In genomic region chr7:105768117-105768516, GRCh38 we compare ENCODE assay signal across 33 cellular contexts.
"Had no signal": no experiment of that assay in that cellular context is flagged by ENCODE, and none has a peak within 500 bp of the region (broad histone marks: within the 10 kb centered on the region; RNA-seq: fewer than 3 reads in every experiment).

No MANE protein-coding gene starts in this region.

- H3K9me3 Mint-ChIP-seq: activated CD4-positive, alpha-beta T cell treated with anti-CD3 and anti-CD28 coated beads, Interleukin-2, amount 10 ng/mL, durations not matched to agents 7 days and 5 days; activated naive CD4-positive, alpha-beta T cell treated with anti-CD3 and anti-CD28 coated beads, Interleukin-2, amount 50 U/mL, for 72 hours; activated T-cell treated with anti-CD3 and anti-CD28 coated beads, Interleukin-2, amount 50 U/mL, for 24 hours; T-helper 1 cell treated with Interleukin-12 subunit alpha and Interleukin-12 subunit beta and Interleukin-4 antibody, amounts not matched to agents 30 μg/mL and 1 μg/mL, for 36 hours; T-helper 2 cell treated with Interferon-gamma antibody and Interleukin-4, amounts not matched to agents 5 μg/mL and 100 μg/mL, for 36 hours had no signal

- H3K27ac ChIP-seq: adrenal gland, body of pancreas, breast epithelium, Peyer's patch, SJSA1 had no signal

- H3K9ac ChIP-seq: SK-N-SH had no signal

- FAIRE-seq: astrocyte, TTC549 had no signal

- H3K4me3 ChIP-seq: adrenal gland, body of pancreas, breast epithelium, Peyer's patch, SJSA1 had no signal

- H3K4me2 ChIP-seq: SK-N-SH had no signal

- DNase-seq: activated CD4-positive, alpha-beta T cell treated with anti-CD3 and anti-CD28 coated beads for 36 hours; activated CD4-positive, alpha-beta T cell treated with anti-CD3 and anti-CD28 coated beads, Interleukin-2, amount 10 ng/mL, durations not matched to agents 7 days and 5 days; activated CD4-positive, alpha-beta T cell treated with anti-CD3 and anti-CD28 coated beads, Interleukin-2, amount 50 U/mL, for 48 hours; activated CD8-positive, alpha-beta T cell treated with anti-CD3 and anti-CD28 coated beads, Interleukin-2, amount 10 ng/mL, durations not matched to agents 7 days and 5 days; activated gamma-delta T cell treated with Interleukin-2 at 50 U/mL for 16 hours; activated naive CD4-positive, alpha-beta T cell treated with anti-CD3 and anti-CD28 coated beads for 36 hours; activated T-cell treated with anti-CD3 and anti-CD28 coated beads, Interleukin-2, amount 50 U/mL, for 24 hours; body of pancreas; cerebellar nuclear complex; NCI-H1092 treated with DMSO at 0.1 percent for 48 hours; NCI-H1417; NCI-H146; NCI-H187; NCI-H2029 treated with DMSO at 0.1 percent for 48 hours; NCI-H2107; NCI-H2171; NCI-H510A; NCI-H526; NCI-H748 treated with DMSO at 0.1 percent for 48 hours; NK-92 treated with Interleukin-12 subunit alpha and Interleukin-12 subunit beta, amount 100 ng/mL, for 24 hours; PC-3; Peyer's patch; RPMI8226; SHP77 treated with DMSO at 0.1 percent for 48 hours; SK-N-SH had no signal

- H3K4me3 Mint-ChIP-seq: activated CD4-positive, alpha-beta T cell treated with anti-CD3 and anti-CD28 coated beads for 36 hours; activated CD4-positive, alpha-beta T cell treated with anti-CD3 and anti-CD28 coated beads, Interleukin-2, amount 10 ng/mL, durations not matched to agents 7 days and 5 days; activated CD8-positive, alpha-beta T cell treated with anti-CD3 and anti-CD28 coated beads, Interleukin-2, amount 10 ng/mL, durations not matched to agents 7 days and 5 days; activated naive CD4-positive, alpha-beta T cell treated with anti-CD3 and anti-CD28 coated beads for 36 hours; activated T-cell treated with anti-CD3 and anti-CD28 coated beads, Interleukin-2, amount 50 U/mL, for 24 hours; T-helper 1 cell treated with Interleukin-12 subunit alpha and Interleukin-12 subunit beta and Interleukin-4 antibody, amounts not matched to agents 30 μg/mL and 1 μg/mL, for 36 hours; T-helper 2 cell treated with Interferon-gamma antibody and Interleukin-4, amounts not matched to agents 5 μg/mL and 100 μg/mL, for 36 hours had no signal

- H3K27me3 Mint-ChIP-seq: activated CD4-positive, alpha-beta T cell treated with anti-CD3 and anti-CD28 coated beads for 36 hours; activated CD4-positive, alpha-beta T cell treated with anti-CD3 and anti-CD28 coated beads, Interleukin-2, amount 10 ng/mL, durations not matched to agents 7 days and 5 days; activated T-cell treated with anti-CD3 and anti-CD28 coated beads, Interleukin-2, amount 50 U/mL, for 24 hours had no signal

- H3K9me3 ChIP-seq: adrenal gland, body of pancreas, breast epithelium, Peyer's patch, SJSA1, SK-N-SH had no signal

- H3K4me1 ChIP-seq: body of pancreas, breast epithelium, Peyer's patch had no signal

- H3K27ac Mint-ChIP-seq: activated CD4-positive, alpha-beta T cell treated with anti-CD3 and anti-CD28 coated beads for 36 hours; activated CD4-positive, alpha-beta T cell treated with anti-CD3 and anti-CD28 coated beads, Interleukin-2, amount 10 ng/mL, durations not matched to agents 7 days and 5 days; activated CD8-positive, alpha-beta T cell treated with anti-CD3 and anti-CD28 coated beads, Interleukin-2, amount 10 ng/mL, durations not matched to agents 7 days and 5 days; activated naive CD4-positive, alpha-beta T cell treated with anti-CD3 and anti-CD28 coated beads for 36 hours; activated naive CD4-positive, alpha-beta T cell treated with anti-CD3 and anti-CD28 coated beads, Interleukin-2, amount 50 U/mL, for 72 hours; activated T-cell treated with anti-CD3 and anti-CD28 coated beads, Interleukin-2, amount 50 U/mL, for 24 hours; T-helper 1 cell treated with Interleukin-12 subunit alpha and Interleukin-12 subunit beta and Interleukin-4 antibody, amounts not matched to agents 30 μg/mL and 1 μg/mL, for 36 hours; T-helper 2 cell treated with Interferon-gamma antibody and Interleukin-4, amounts not matched to agents 5 μg/mL and 100 μg/mL, for 36 hours had no signal

- ATAC-seq: activated CD4-positive, alpha-beta T cell treated with anti-CD3 and anti-CD28 coated beads for 36 hours; activated CD8-positive, alpha-beta T cell treated with anti-CD3 and anti-CD28 coated beads, Interleukin-2, amount 10 ng/mL, durations not matched to agents 7 days and 5 days; activated naive CD4-positive, alpha-beta T cell treated with anti-CD3 and anti-CD28 coated beads, Interleukin-2, amount 50 U/mL, for 72 hours; body of pancreas; PC-3 had no signal

- H3K27me3 ChIP-seq: adrenal gland, body of pancreas, breast epithelium, Peyer's patch, SJSA1 had no signal

- H3K36me3 ChIP-seq: adrenal gland, breast epithelium, Peyer's patch, SJSA1 had no signal
